Comparison of ENCODE assay signal across 26 cellular contexts in the genomic region with DNA sequence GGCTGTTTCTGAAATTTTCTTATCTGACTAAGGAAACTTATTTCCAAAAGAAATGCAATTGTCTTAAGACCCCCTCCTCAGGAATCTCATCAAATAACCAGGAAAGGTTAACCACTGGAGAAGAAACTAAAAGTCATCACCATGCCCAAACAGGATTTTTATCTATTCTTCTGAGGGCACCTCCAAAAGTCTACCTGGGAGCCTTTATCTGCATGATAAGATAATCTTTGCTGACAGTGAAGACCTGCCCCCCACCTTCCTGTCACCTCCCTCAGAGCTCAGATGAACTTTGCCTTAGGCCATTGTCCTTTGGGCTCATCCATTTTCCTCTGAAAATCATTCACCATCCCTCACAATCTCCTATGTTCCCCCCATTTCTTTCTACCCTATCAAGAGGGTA.
A peak's percentile ranks its signal among the peaks of the same experiment; 100 is the strongest.
DNase-seq lines count a peak whose midpoint lies in the region; ATAC-seq, FAIRE-seq and TF ChIP-seq lines count a peak whose summit lies in the region.
"Had no signal": no experiment of that assay in that cellular context is flagged by ENCODE, and none has a peak within 500 bp of the region (broad histone marks: within the 10 kb centered on the region; RNA-seq: fewer than 3 reads in every experiment).

No MANE protein-coding gene starts in this region.

- TF ChIP-seq EP300 in A549 (IDR thresholded peaks at IDR 0.05) = no peak

- DNase-seq in A549 (ENCODE audit: low read depth in 1 of 2, low spot score in 1 of 2) (no peak), Caco-2 (peak; percentile 50 to 77), islet precursor cell (peak; percentile 13), retina (no peak), T-helper 17 cell (no peak)
- DNase-seq: CD8-positive, alpha-beta T cell; DMS 273 treated with DMSO at 0.1 percent for 48 hours; DMS79; EL; GDM1; GM23248; HFFc6; NCI-H1048; NCI-H1417; NCI-H1694; NCI-H2029 treated with DMSO at 0.1 percent for 48 hours; NCI-H2227 treated with DMSO at 0.1 percent for 48 hours; NCI-H69; SHP77 treated with DMSO at 0.1 percent for 48 hours had no signal

- peak overlapping the region; percentile 6; the same call in 1 of the 3 replicates for H3K4me2 ChIP-seq in A549

- H3K4me3 ChIP-seq in A549 (no peak overlapping the region), Caco-2 (ENCODE audit: low read depth, low read length) (no peak overlapping the region), subcutaneous abdominal adipose tissue (ENCODE audit: low read depth in 1 of 5, low read length in 5 of 5) (no peak overlapping the region)
- H3K4me3 ChIP-seq: GM12878, GM23248, HAP-1 had no signal

- TF ChIP-seq RAD21 in A549 (conservative IDR thresholded peaks at IDR 0.05 in 1 of 2, IDR thresholded peaks at IDR 0.05 in 1 of 2) = no peak

- H3K27ac ChIP-seq in A549 (peak overlapping the region; percentile 29 to 73; a peak in 5 of 6 replicates), subcutaneous abdominal adipose tissue (ENCODE audit: low read depth, low read length) (peak overlapping the region; percentile 72)
- H3K27ac ChIP-seq: C4-2B, GM23248, RWPE1 had no signal

- H3K27me3 ChIP-seq in Caco-2 (replicated peaks; ENCODE audit: control insufficient read depth, insufficient read depth, low read length) (no peaks in the 10 kb centered on the region), subcutaneous abdominal adipose tissue (ENCODE audit: control insufficient read depth in 5 of 5, insufficient read depth in 4 of 5, low read length in 5 of 5) (no peaks in the 10 kb centered on the region)

- H3K4me1 ChIP-seq in A549 = peaks cover 46% of the 10 kb centered on the region
- H3K4me1 ChIP-seq in Caco-2 = peaks cover 72% of the 10 kb centered on the region
- peaks cover 13 to 51% (median 32%) of the 10 kb centered on the region in 5 donors for H3K4me1 ChIP-seq in subcutaneous abdominal adipose tissue (ENCODE audit: control insufficient read depth in 5 of 5, insufficient read depth in 5 of 5, low read length in 5 of 5)

- no peaks in the 10 kb centered on the region for H3K27me3 Mint-ChIP-seq in Caco-2 (ENCODE audit: insufficient read depth, unreplicated experiment)
- peaks cover 9% of the 10 kb centered on the region for H3K27me3 Mint-ChIP-seq in T-helper 17 cell

- H3K36me3 ChIP-seq in Caco-2 (ENCODE audit: control insufficient read depth, insufficient read depth, low read length) (no peaks in the 10 kb centered on the region), subcutaneous abdominal adipose tissue (ENCODE audit: control insufficient read depth in 5 of 5, insufficient read depth in 5 of 5, low read length in 5 of 5) (peaks cover 0 to 7% (median 5%) of the 10 kb centered on the region in 5 donors)
- H3K36me3 ChIP-seq: HAP-1 had no signal

- peaks cover 6% of the 10 kb centered on the region for H3K36me3 Mint-ChIP-seq in Caco-2 (ENCODE audit: insufficient read depth, unreplicated experiment)
- no peaks in the 10 kb centered on the region for H3K36me3 Mint-ChIP-seq in T-helper 17 cell (ENCODE audit: low read depth)
- H3K36me3 Mint-ChIP-seq: CD8-positive, alpha-beta T cell had no signal

- POLR2A ChIA-PET in A549 (lab: Yijun Ruan, JAX) = no interaction called here
- POLR2A ChIA-PET in Caco-2 (lab: Charles Lee) = no interaction called here

- FAIRE-seq in A549 (lab: Jason Lieb, UNC) = no peak
- FAIRE-seq: GM12878 had no signal

- intact Hi-C loops in Caco-2 (cut with micrococcal nuclease; ENCODE audit: unreplicated experiment) = no loop called here

- CTCF ChIA-PET in A549 (lab: Yijun Ruan, JAX) (interaction anchor here (0.6 to 20.9 kb wide), 8 partner anchors 10 to 376 kb away, joined by 3 to 261 read pairs (median 4); no protein-coding TSS in a partner anchor), Caco-2 (lab: Charles Lee) (interaction anchor here (0.6 to 1.3 kb wide), 4 partner anchors 15 to 20 kb away, joined by 3 to 5 read pairs (median 3); no protein-coding TSS in a partner anchor)

- H3K4me3 Mint-ChIP-seq in Caco-2 (ENCODE audit: unreplicated experiment) (peak overlapping the region; percentile 42), T-helper 17 cell (no peak overlapping the region)
- H3K4me3 Mint-ChIP-seq: B cell; CD8-positive, alpha-beta T cell; HFFc6 had no signal

- peaks cover 5% of the 10 kb centered on the region for H3K9me3 ChIP-seq in A549
- 0 out of 2 replicates have a peak, but pooled peaks cover under 1% of the 10 kb centered on the region for H3K9me3 ChIP-seq in Caco-2
- H3K9me3 ChIP-seq in subcutaneous abdominal adipose tissue (ENCODE audit: control insufficient read depth in 5 of 5, low read length in 5 of 5) = peaks cover 0 to 6% (median 0%) of the 10 kb centered on the region in 5 donors
- no peaks in the 10 kb centered on the region for H3K9me3 ChIP-seq in T-helper 17 cell (ENCODE audit: control insufficient read depth, low read length, poor library complexity, severe bottlenecking)
- H3K9me3 ChIP-seq: HAP-1 had no signal

- BruUV-seq in Caco-2 (replicated peaks; lab: Mats Ljungman, UMichigan) = no TSS peak

- peaks cover 27% of the 10 kb centered on the region for H3K9me3 Mint-ChIP-seq in Caco-2 (ENCODE audit: unreplicated experiment)
- H3K9me3 Mint-ChIP-seq: CD8-positive, alpha-beta T cell had no signal

- H3K4me1 Mint-ChIP-seq in Caco-2 (ENCODE audit: low read depth, unreplicated experiment) (peaks cover 67% of the 10 kb centered on the region), T-helper 17 cell (no peaks in the 10 kb centered on the region)
- H3K4me1 Mint-ChIP-seq: B cell had no signal

- no peak for TF ChIP-seq POLR2A in A549 (IDR thresholded peaks at IDR 0.05; ENCODE audit: low read length)

- H3K27ac Mint-ChIP-seq in Caco-2 (ENCODE audit: unreplicated experiment) = peak overlapping the region; percentile 11
- no peak overlapping the region for H3K27ac Mint-ChIP-seq in T-helper 17 cell
- H3K27ac Mint-ChIP-seq: B cell; CD8-positive, alpha-beta T cell; HFFc6 had no signal

- H3K9ac ChIP-seq in subcutaneous abdominal adipose tissue (ENCODE audit: low read length in 5 of 5) = no peak overlapping the region
- H3K9ac ChIP-seq: GM23248 had no signal

- ATAC-seq in A549 = no peak
- ATAC-seq in T-helper 17 cell = no peak
- no peak for ATAC-seq in HG03460 (IDR thresholded peaks at IDR 0.05; ENCODE audit: unreplicated experiment)
- ATAC-seq: CD8-positive, alpha-beta T cell; GM12878 had no signal

- TF ChIP-seq CTCF in A549 (IDR thresholded peaks at IDR 0.05) (no peak), Caco-2 (IDR thresholded peaks at IDR 0.05; ENCODE audit: insufficient read depth in 1 of 2, low read depth in 1 of 2, low read length in 1 of 2, severe bottlenecking in 1 of 2, unreplicated experiment in 1 of 2) (no peak)

TF ChIP-seq in A549, 52 proteins besides CTCF, POLR2A, EP300 and RAD21:
- no peak for TF ChIP-seq EHMT2 (IDR thresholded peaks at IDR 0.05; ENCODE audit: low read depth)
- no peak for TF ChIP-seq FOXS1 (CRISPR knock-in tag; IDR thresholded peaks at IDR 0.05)
- TF ChIP-seq ZFP36 (IDR thresholded peaks at IDR 0.05; ENCODE audit: borderline replicate concordance, partially characterized antibody) = no peak
- TF ChIP-seq, protein P1, sequence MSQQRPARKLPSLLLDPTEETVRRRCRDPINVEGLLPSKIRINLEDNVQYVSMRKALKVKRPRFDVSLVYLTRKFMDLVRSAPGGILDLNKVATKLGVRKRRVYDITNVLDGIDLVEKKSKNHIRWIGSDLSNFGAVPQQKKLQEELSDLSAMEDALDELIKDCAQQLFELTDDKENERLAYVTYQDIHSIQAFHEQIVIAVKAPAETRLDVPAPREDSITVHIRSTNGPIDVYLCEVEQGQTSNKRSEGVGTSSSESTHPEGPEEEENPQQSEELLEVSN (IDR thresholded peaks at IDR 0.05; ENCODE audit: borderline replicate concordance, low read depth) = no peak
- no peak for TF ChIP-seq NR3C1 (IDR thresholded peaks at IDR 0.05)
- TF ChIP-seq CHD2 (IDR thresholded peaks at IDR 0.05; ENCODE audit: low read length, partially characterized antibody) = no peak
- TF ChIP-seq GATA3 (IDR thresholded peaks at IDR 0.05; ENCODE audit: borderline replicate concordance) = no peak
- no peak for TF ChIP-seq CEBPB (IDR thresholded peaks at IDR 0.05)

Comparison
In these comparisons a context has a peak if more than half of its experiments do, and no peak if none do; other contexts are left out.
1. DNase-seq: peak in Caco-2 (2 of 2) and islet precursor cell (single experiment); none in A549 (0 of 2), retina (single experiment) and T-helper 17 cell (0 of 3).